Comparison of ENCODE assay signal across 12 cellular contexts in the genomic region with DNA sequence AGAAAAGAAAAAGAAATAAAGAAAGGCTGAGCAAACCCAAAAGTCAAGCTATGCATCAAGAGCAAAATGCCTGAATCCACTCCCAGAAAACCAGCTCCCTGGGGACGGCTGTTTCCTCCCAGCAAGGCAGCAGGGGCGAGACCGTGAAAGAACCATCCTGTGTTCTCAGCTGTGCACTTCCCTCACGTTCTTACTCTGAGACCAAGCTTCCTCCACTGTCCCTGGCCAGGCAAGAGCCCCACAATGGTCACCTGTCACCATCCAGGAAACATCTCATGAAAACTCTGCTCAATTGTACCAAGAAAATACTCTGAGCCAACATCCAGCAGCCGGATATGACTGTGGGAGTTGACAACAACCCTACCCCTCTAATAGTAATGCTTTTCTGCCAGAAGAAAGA. TPM values are rescaled to one million over a fixed set of nuclear protein-coding genes. Genes with fewer than 3 reads are reported as not detected.
DNase-seq lines count a peak whose midpoint lies in the region; ATAC-seq and TF ChIP-seq lines count a peak whose summit lies in the region.
"Had no signal": no experiment of that assay in that cellular context is flagged by ENCODE, and none has a peak within 500 bp of the region (broad histone marks: within the 10 kb centered on the region; RNA-seq: fewer than 3 reads in every experiment).

No MANE protein-coding gene starts in this region.

- H3K27me3 ChIP-seq in heart right ventricle (no peaks in the 10 kb centered on the region), tibial nerve (no peaks in the 10 kb centered on the region)

- TF ChIP-seq EP300 in tibial nerve (IDR thresholded peaks at IDR 0.05), result peak in 1 of 2 donors; percentile 23

- peaks cover 0 to 6% (median 0%) of the 10 kb centered on the region in 9 donors for H3K36me3 ChIP-seq in heart right ventricle
- H3K36me3 ChIP-seq in tibial nerve, result no peaks in the 10 kb centered on the region

- ATAC-seq in heart right ventricle, result peak; percentile 61 to 83 (median 74)
- ATAC-seq: A549; activated naive CD4-positive, alpha-beta T cell treated with anti-CD3 and anti-CD28 coated beads, Interleukin-2, amount 50 U/mL, for 72 hours had no signal

- H3K9me3 ChIP-seq in heart right ventricle (no peaks in the 10 kb centered on the region), tibial nerve (no peaks in the 10 kb centered on the region)
- H3K9me3 ChIP-seq: A549 had no signal

- 37 to 56% methylated on average over 5 of the region's 5 CpGs for WGBS in heart right ventricle, 2 donors
- 12 to 27% methylated on average over 5 of the region's 5 CpGs for WGBS in tibial nerve, 2 donors

- H3K4me3 ChIP-seq in NB4 (ENCODE audit: low read depth, low read length), result no peak overlapping the region
- no peak overlapping the region for H3K4me3 ChIP-seq in heart right ventricle
- no peak overlapping the region for H3K4me3 ChIP-seq in tibial nerve
- H3K4me3 ChIP-seq: A549 had no signal

- peak; percentile 36 for DNase-seq in NCI-H510A treated with DMSO at 0.1 percent for 48 hours (lab: John Stamatoyannopoulos, UW)
- no peak for DNase-seq in NCI-H510A (lab: John Stamatoyannopoulos, UW)
- peak; percentile 40 for DNase-seq in NB4 (ENCODE audit: low read depth)
- peak; percentile 63 to 87 for DNase-seq in heart right ventricle
- DNase-seq in tibial nerve (ENCODE audit: low spot score in 2 of 2), result peak in 1 of 2 donors; percentile 43
- DNase-seq in A172 (ENCODE audit: low spot score), result no peak
- no peak for DNase-seq in cerebellar cortex (ENCODE audit: low spot score)
- DNase-seq in RPMI8226, result no peak
- DNase-seq: NCI-H82 had no signal

- H3K27ac ChIP-seq in heart right ventricle (peak overlapping the region in 8 of 10 donors; percentile 7 to 83 (median 37)), tibial nerve (peak overlapping the region in 3 of 4 donors; percentile 24 to 79 (median 73))
- H3K27ac ChIP-seq: A549, epithelial cell of prostate had no signal

- intact Hi-C loops in heart right ventricle (cut with DNase I), result no loop called here

- TF ChIP-seq POLR2A in NB4 (IDR thresholded peaks at IDR 0.05; ENCODE audit: extremely low read depth, insufficient read length), result no peak
- no peak for TF ChIP-seq POLR2A in tibial nerve (IDR thresholded peaks at IDR 0.05)

- H3K4me1 ChIP-seq in heart right ventricle (peaks cover 5 to 80% (median 42%) of the 10 kb centered on the region in 9 donors), tibial nerve (peaks cover 0 to 81% (median 35%) of the 10 kb centered on the region in 4 donors)
- H3K4me1 ChIP-seq: A549 had no signal

- TF ChIP-seq CTCF in NB4 (IDR thresholded peaks at IDR 0.05; ENCODE audit: low read depth, low read length), result no peak
- TF ChIP-seq CTCF in heart right ventricle (IDR thresholded peaks at IDR 0.05), result no peak
- no peak for TF ChIP-seq CTCF in tibial nerve (IDR thresholded peaks at IDR 0.05)

RNA-seq across cellular contexts. Expression of a gene that starts 22.9 kb away (rescaled TPM):
- total RNA-seq in heart right ventricle (10 to 100 TPM in 9 of 10 donors, 1 to 10 TPM in 1; 9.4 to 40.8 (median 12.5) TPM), tibial nerve (10 to 100 TPM; 28.5 to 52.5 (median 30.2) TPM)
- polyA plus RNA-seq in heart right ventricle, result 10 to 100 TPM in 1 of 2 donors, 1 to 10 TPM in 1; 5.4 to 15.3 TPM
- 1.7 and 3.6 TPM in 2 replicates for total RNA-seq in A172 (2014; rRNA removed; shearing (Covaris generic))

Comparison
In these comparisons a context has a peak if more than half of its experiments do, and no peak if none do; other contexts are left out.
1. DNase-seq: peak in NCI-H510A treated with DMSO at 0.1 percent for 48 hours (single experiment), NB4 (single experiment) and heart right ventricle (2 of 2); none in NCI-H510A (single experiment), A172 (single experiment), cerebellar cortex (single experiment) and RPMI8226 (single experiment).